Comparison of ENCODE assay signal across 1 cellular context in the genomic region with DNA sequence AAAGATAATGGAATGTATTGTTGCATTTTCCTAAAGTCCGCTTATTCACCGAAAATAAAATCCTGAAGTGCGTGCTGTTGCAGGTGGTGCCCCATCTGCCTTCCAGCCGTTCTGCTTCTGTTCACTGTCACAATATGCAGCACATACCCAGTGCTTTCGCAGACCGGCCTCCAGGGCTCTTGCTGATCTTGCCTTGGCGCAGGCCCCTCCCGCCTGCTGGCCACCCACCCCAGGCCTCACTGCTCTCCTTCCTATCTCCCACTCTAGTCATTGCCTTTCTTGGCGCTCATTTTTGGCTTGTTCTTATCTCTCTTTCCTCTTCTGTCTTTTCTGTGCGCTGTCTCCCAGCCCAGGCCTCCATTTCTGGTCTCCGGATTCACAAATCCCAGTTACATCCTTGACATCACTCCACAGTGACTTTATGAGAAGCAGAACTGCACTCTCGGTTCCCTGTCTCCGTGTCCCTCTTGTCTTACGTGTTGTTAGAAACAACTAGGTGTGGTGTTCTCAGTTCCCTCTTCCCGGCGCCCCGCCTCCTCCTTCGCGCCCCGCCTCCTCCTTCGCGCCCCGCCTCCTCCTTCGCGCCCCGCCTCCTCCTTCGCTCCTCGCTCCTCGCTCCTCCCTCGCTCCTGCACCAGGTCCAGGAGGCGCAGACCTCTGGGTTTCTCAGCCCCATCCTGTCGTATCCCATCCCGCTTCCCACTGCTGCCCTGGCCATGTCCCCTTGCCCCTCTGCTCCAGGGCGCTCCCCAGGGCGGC.
TF ChIP-seq lines count a peak whose summit lies in the region.

No MANE protein-coding gene starts in this region.

TF ChIP-seq in GM23338, 12 proteins besides CTCF, POLR2A, EP300 and RAD21 (continued from another document):
- TF ChIP-seq, protein P1, sequence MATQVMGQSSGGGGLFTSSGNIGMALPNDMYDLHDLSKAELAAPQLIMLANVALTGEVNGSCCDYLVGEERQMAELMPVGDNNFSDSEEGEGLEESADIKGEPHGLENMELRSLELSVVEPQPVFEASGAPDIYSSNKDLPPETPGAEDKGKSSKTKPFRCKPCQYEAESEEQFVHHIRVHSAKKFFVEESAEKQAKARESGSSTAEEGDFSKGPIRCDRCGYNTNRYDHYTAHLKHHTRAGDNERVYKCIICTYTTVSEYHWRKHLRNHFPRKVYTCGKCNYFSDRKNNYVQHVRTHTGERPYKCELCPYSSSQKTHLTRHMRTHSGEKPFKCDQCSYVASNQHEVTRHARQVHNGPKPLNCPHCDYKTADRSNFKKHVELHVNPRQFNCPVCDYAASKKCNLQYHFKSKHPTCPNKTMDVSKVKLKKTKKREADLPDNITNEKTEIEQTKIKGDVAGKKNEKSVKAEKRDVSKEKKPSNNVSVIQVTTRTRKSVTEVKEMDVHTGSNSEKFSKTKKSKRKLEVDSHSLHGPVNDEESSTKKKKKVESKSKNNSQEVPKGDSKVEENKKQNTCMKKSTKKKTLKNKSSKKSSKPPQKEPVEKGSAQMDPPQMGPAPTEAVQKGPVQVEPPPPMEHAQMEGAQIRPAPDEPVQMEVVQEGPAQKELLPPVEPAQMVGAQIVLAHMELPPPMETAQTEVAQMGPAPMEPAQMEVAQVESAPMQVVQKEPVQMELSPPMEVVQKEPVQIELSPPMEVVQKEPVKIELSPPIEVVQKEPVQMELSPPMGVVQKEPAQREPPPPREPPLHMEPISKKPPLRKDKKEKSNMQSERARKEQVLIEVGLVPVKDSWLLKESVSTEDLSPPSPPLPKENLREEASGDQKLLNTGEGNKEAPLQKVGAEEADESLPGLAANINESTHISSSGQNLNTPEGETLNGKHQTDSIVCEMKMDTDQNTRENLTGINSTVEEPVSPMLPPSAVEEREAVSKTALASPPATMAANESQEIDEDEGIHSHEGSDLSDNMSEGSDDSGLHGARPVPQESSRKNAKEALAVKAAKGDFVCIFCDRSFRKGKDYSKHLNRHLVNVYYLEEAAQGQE (IDR thresholded peaks at IDR 0.05; ENCODE audit: unreplicated experiment), result no peak
- no peak for TF ChIP-seq ZNF331 (CRISPR knock-in tag; IDR thresholded peaks at IDR 0.05; ENCODE audit: low read depth)
